ENCODE assay signal across 6 cellular contexts in genomic region chr4:49285905-49286304, GRCh38.
DNase-seq lines count a peak whose midpoint lies in the region; ATAC-seq, FAIRE-seq and TF ChIP-seq lines count a peak whose summit lies in the region.
"Not testable (repeated sequence)": the region's sequence is repeated elsewhere in the genome, so short reads cannot be mapped to it uniquely, and the experiment has no call there.

No MANE protein-coding gene starts in this region.

- H3K9ac ChIP-seq in kidney (ENCODE audit: low read length in 2 of 2), result not testable (repeated sequence)

- H3K9me3 ChIP-seq in kidney (ENCODE audit: control insufficient read depth in 1 of 2, low read length in 2 of 2); upper lobe of right lung: not testable (repeated sequence)

- TF ChIP-seq CTCF in CD14-positive monocyte (IDR thresholded peaks at IDR 0.05); endothelial cell (IDR thresholded peaks at IDR 0.05; ENCODE audit: unreplicated experiment); kidney (IDR thresholded peaks at IDR 0.05; ENCODE audit: borderline replicate concordance, extremely low read depth, insufficient read depth); upper lobe of right lung (IDR thresholded peaks at IDR 0.05): not testable (repeated sequence)

- H3K4me3 ChIP-seq in kidney (ENCODE audit: low read length in 2 of 2); upper lobe of right lung: not testable (repeated sequence)

- not testable (repeated sequence) for H3K36me3 Mint-ChIP-seq in CD14-positive monocyte
- H3K36me3 Mint-ChIP-seq in endothelial cell (ENCODE audit: low read depth, unreplicated experiment), result peaks cover 12% of the 10 kb centered on the region

- not testable (repeated sequence) for H3K4me1 Mint-ChIP-seq in CD14-positive monocyte; endothelial cell (ENCODE audit: unreplicated experiment)

- ATAC-seq in upper lobe of right lung, result not testable (repeated sequence)

- H3K9me3 Mint-ChIP-seq in CD14-positive monocyte, result peaks cover 10 to 28% (median 21%) of the 10 kb centered on the region in 7 donors
- H3K9me3 Mint-ChIP-seq in endothelial cell (ENCODE audit: unreplicated experiment), result peaks cover 28% of the 10 kb centered on the region

- not testable (repeated sequence) for FAIRE-seq in kidney (lab: Jason Lieb, UNC)

- H3K27me3 ChIP-seq in upper lobe of right lung, result not testable (repeated sequence)

- not testable (repeated sequence) for H3K27ac Mint-ChIP-seq in CD14-positive monocyte
- H3K27ac Mint-ChIP-seq in endothelial cell (ENCODE audit: unreplicated experiment), result peak overlapping the region; percentile 51

- H3K4me1 ChIP-seq in kidney (ENCODE audit: control insufficient read depth in 1 of 2, insufficient read depth in 1 of 2, low read depth in 1 of 2, low read length in 2 of 2); upper lobe of right lung: not testable (repeated sequence)

- intact Hi-C loops in CD14-positive monocyte (cut with micrococcal nuclease); kidney (cut with DNase I); posterior vena cava (cut with DNase I); upper lobe of right lung (cut with DNase I): not testable (repeated sequence)

- DNase-seq in CD14-positive monocyte (ENCODE audit: low spot score) (peak; percentile 47), kidney (peak; percentile 77), posterior vena cava (ENCODE audit: low spot score) (peak; percentile 86), upper lobe of right lung (peak; percentile 61)
- peak; percentile 57 for DNase-seq in activated effector memory CD4-positive, alpha-beta T cell treated with anti-CD3 and anti-CD28 coated beads, Interleukin-2, amount 50 U/mL, for 16 hours
- DNase-seq in endothelial cell (ENCODE audit: low spot score), result not testable (repeated sequence)

- not testable (repeated sequence) for H3K27ac ChIP-seq in kidney (ENCODE audit: low read depth in 2 of 2, low read length in 2 of 2); upper lobe of right lung

- not testable (repeated sequence) for H3K27me3 Mint-ChIP-seq in CD14-positive monocyte (ENCODE audit: low read depth in 3 of 3); endothelial cell (ENCODE audit: unreplicated experiment)

- not testable (repeated sequence) for H3K4me3 Mint-ChIP-seq in CD14-positive monocyte; endothelial cell (ENCODE audit: unreplicated experiment)

- not testable (repeated sequence) for H3K36me3 ChIP-seq in kidney (ENCODE audit: control insufficient read depth in 1 of 2, insufficient read depth in 2 of 2, low read length in 2 of 2); upper lobe of right lung
